15 cellular contexts compared by ENCODE assay signal in the genomic region with DNA sequence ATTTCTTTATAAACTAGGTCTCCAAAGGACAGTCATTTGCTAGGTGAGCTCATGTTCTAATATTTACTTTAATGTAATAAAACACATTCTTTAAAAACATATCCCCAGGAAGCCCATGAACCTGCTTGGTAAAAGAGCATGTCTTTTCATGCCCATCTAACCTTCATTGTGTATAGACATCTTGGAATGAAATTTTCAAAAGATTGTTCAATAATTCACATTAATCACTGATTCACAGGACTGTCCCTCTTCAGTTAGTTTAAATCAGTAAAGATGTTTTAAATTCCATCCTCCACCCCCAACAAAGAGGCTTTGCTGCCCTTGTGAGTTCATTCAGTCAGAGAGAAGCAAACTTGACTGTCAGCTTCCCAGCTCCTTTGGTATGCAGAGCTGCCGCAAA.
"Had no signal": no experiment of that assay in that cellular context is flagged by ENCODE, and none has a peak within 500 bp of the region (broad histone marks: within the 10 kb centered on the region; RNA-seq: fewer than 3 reads in every experiment).

No MANE protein-coding gene starts in this region.

- H3K4me3 ChIP-seq: gastroesophageal sphincter, heart right ventricle, lower lobe of right lung, tibial artery had no signal

- H3K36me3 ChIP-seq: gastroesophageal sphincter, heart right ventricle, lower lobe of right lung, tibial artery had no signal

- H3K27me3 ChIP-seq: gastroesophageal sphincter, heart right ventricle, tibial artery had no signal

- ATAC-seq: activated CD4-positive, alpha-beta T cell treated with anti-CD3 and anti-CD28 coated beads for 36 hours; esophagus mucosa; gastroesophageal sphincter; heart right ventricle; lower lobe of right lung had no signal

- DNase-seq: activated CD4-positive, alpha-beta T cell treated with anti-CD3 and anti-CD28 coated beads for 36 hours; activated CD4-positive, alpha-beta T cell treated with anti-CD3 and anti-CD28 coated beads, Interleukin-2, amount 50 U/mL, for 48 hours; activated T-cell treated with anti-CD3 and anti-CD28 coated beads for 4 hours; central memory CD4-positive, alpha-beta T cell; heart right ventricle; lower lobe of right lung; retina; stimulated activated CD4-positive, alpha-beta T cell treated with anti-CD3 and anti-CD28 coated beads, Interleukin-12 subunit alpha, Interleukin-12 subunit beta, amount 100 ng/mL, for 4 hours; stimulated activated CD4-positive, alpha-beta T cell treated with anti-CD3 and anti-CD28 coated beads, Interleukin-1b, Interleukin-23, amount 100 ng/mL, for 48 hours; stimulated activated CD8-positive, alpha-beta memory T cell treated with anti-CD3 and anti-CD28 coated beads, Interleukin-4, amount 100 ng/mL, for 48 hours; stimulated activated naive CD4-positive, alpha-beta T cell; T-helper 2 cell; tibial artery had no signal

- H3K4me1 ChIP-seq: gastroesophageal sphincter, heart right ventricle, lower lobe of right lung, tibial artery had no signal

- H3K27ac ChIP-seq: gastroesophageal sphincter, heart right ventricle, lower lobe of right lung, tibial artery had no signal

- H3K9me3 ChIP-seq: gastroesophageal sphincter, tibial artery had no signal
